8 cellular contexts compared by ENCODE assay signal in genomic region chr9:132945186-132946130, GRCh38. TPM values are rescaled to one million over a fixed set of nuclear protein-coding genes. Genes with fewer than 3 reads are reported as not detected.
DNase-seq lines count a peak whose midpoint lies in the region; ATAC-seq and TF ChIP-seq lines count a peak whose summit lies in the region.

No MANE protein-coding gene starts in this region.

- no peaks in the 10 kb centered on the region for H3K36me3 ChIP-seq in adipocyte (ENCODE audit: control insufficient read depth, insufficient read depth, low read length, severe bottlenecking)

- peaks cover 4% of the 10 kb centered on the region for H3K27me3 ChIP-seq in adipocyte (replicated peaks; ENCODE audit: control insufficient read depth, insufficient read depth, low read length)

- TF ChIP-seq CTCF in lower leg skin (IDR thresholded peaks at IDR 0.05) (no peak), type B pancreatic cell (conservative IDR thresholded peaks at IDR 0.05) (no peak)

- peaks cover 20% of the 10 kb centered on the region for H3K4me1 ChIP-seq in adipocyte (ENCODE audit: control insufficient read depth, insufficient read depth, low read length)

- WGBS in lower leg skin, 2 donors: 61 to 64% methylated on average over 22 to 23 of the region's 23 CpGs

- no peaks in the 10 kb centered on the region for H3K36me3 Mint-ChIP-seq in activated naive CD4-positive, alpha-beta T cell treated with anti-CD3 and anti-CD28 coated beads, Interleukin-2, amount 10 ng/mL, durations not matched to agents 7 days and 5 days
- H3K36me3 Mint-ChIP-seq in type B pancreatic cell: no peaks in the 10 kb centered on the region

- H3K9ac ChIP-seq in adipocyte (ENCODE audit: low read length): peak overlapping the region; percentile 89

- peaks cover 15% of the 10 kb centered on the region for H3K27me3 Mint-ChIP-seq in activated naive CD4-positive, alpha-beta T cell treated with anti-CD3 and anti-CD28 coated beads, Interleukin-2, amount 10 ng/mL, durations not matched to agents 7 days and 5 days
- H3K27me3 Mint-ChIP-seq in type B pancreatic cell: no peaks in the 10 kb centered on the region

- H3K4me3 Mint-ChIP-seq in activated naive CD4-positive, alpha-beta T cell treated with anti-CD3 and anti-CD28 coated beads, Interleukin-2, amount 10 ng/mL, durations not matched to agents 7 days and 5 days: peak overlapping the region; percentile 83
- H3K4me3 Mint-ChIP-seq in type B pancreatic cell: peak overlapping the region; percentile 99

- intact Hi-C loops in lower leg skin (cut with DNase I; ENCODE audit: low total_unique reads): no loop called here

- no peak for ATAC-seq in HG03521 (IDR thresholded peaks at IDR 0.05; ENCODE audit: unreplicated experiment)

- peaks cover 32% of the 10 kb centered on the region for H3K4me1 Mint-ChIP-seq in activated naive CD4-positive, alpha-beta T cell treated with anti-CD3 and anti-CD28 coated beads, Interleukin-2, amount 10 ng/mL, durations not matched to agents 7 days and 5 days
- H3K4me1 Mint-ChIP-seq in type B pancreatic cell (ENCODE audit: unreplicated experiment): peaks cover 31% of the 10 kb centered on the region

- H3K9me3 ChIP-seq in adipocyte (ENCODE audit: control insufficient read depth, low read length): no peaks in the 10 kb centered on the region

- no peak for DNase-seq in activated naive CD4-positive, alpha-beta T cell treated with anti-CD3 and anti-CD28 coated beads, Interleukin-2, amount 10 ng/mL, durations not matched to agents 7 days and 5 days
- no peak for DNase-seq in activated naive CD4-positive, alpha-beta T cell treated with anti-CD3 and anti-CD28 coated beads, Interleukin-2, amount 50 U/mL, for 16 hours
- no peak for DNase-seq in adipocyte (ENCODE audit: low read depth)
- DNase-seq in lower leg skin (ENCODE audit: low spot score in 2 of 2): no peak
- no peak for DNase-seq in type B pancreatic cell (ENCODE audit: extremely low spot score, unreplicated experiment)
- no peak for DNase-seq in NCI-H748 treated with DMSO at 0.1 percent for 48 hours (lab: John Stamatoyannopoulos, UW)
- no peak for DNase-seq in SHP77 (lab: John Stamatoyannopoulos, UW)

- CTCF ChIA-PET in activated naive CD4-positive, alpha-beta T cell treated with anti-CD3 and anti-CD28 coated beads, Interleukin-2, amount 10 ng/mL, durations not matched to agents 7 days and 5 days (lab: Charles Lee): interaction anchor here (1.3 to 1.5 kb wide), 2 partner anchors 10 to 32 kb away, joined by 4 read pairs; no protein-coding TSS in a partner anchor

- no peaks in the 10 kb centered on the region for H3K9me3 Mint-ChIP-seq in activated naive CD4-positive, alpha-beta T cell treated with anti-CD3 and anti-CD28 coated beads, Interleukin-2, amount 10 ng/mL, durations not matched to agents 7 days and 5 days
- H3K9me3 Mint-ChIP-seq in type B pancreatic cell: no peaks in the 10 kb centered on the region

- H3K4me3 ChIP-seq in adipocyte (ENCODE audit: low read length): peak overlapping the region; percentile 95
- H3K4me3 ChIP-seq in lower leg skin (ENCODE audit: low read depth, poor library complexity, severe bottlenecking): peak overlapping the region; percentile 30

- TF ChIP-seq POLR2A in lower leg skin (IDR thresholded peaks at IDR 0.05): no peak

- peak overlapping the region; percentile 100 for H3K27ac Mint-ChIP-seq in activated naive CD4-positive, alpha-beta T cell treated with anti-CD3 and anti-CD28 coated beads, Interleukin-2, amount 10 ng/mL, durations not matched to agents 7 days and 5 days
- H3K27ac Mint-ChIP-seq in type B pancreatic cell: peak overlapping the region; percentile 99

RNA-seq across cellular contexts. Expression of gene TSC1, which starts 1.0 kb away (rescaled TPM):
- total RNA-seq in lower leg skin (10 to 100 TPM; 27.1 to 67.7 (median 32.5) TPM), type B pancreatic cell (ENCODE audit: low replicate concordance) (46.0 and 58.9 TPM in 2 replicates)

RNA-seq across cellular contexts. Expression of gene GFI1B, which starts 33.0 kb away (rescaled TPM):
- under 1 TPM in 2 of 4 donors, not detected in 2; 0.13 to 0.38 TPM for total RNA-seq in lower leg skin
- 0.45 TPM in 1 of 2 replicates, not detected in the other for total RNA-seq in type B pancreatic cell (ENCODE audit: low replicate concordance)
